In the genomic region with DNA sequence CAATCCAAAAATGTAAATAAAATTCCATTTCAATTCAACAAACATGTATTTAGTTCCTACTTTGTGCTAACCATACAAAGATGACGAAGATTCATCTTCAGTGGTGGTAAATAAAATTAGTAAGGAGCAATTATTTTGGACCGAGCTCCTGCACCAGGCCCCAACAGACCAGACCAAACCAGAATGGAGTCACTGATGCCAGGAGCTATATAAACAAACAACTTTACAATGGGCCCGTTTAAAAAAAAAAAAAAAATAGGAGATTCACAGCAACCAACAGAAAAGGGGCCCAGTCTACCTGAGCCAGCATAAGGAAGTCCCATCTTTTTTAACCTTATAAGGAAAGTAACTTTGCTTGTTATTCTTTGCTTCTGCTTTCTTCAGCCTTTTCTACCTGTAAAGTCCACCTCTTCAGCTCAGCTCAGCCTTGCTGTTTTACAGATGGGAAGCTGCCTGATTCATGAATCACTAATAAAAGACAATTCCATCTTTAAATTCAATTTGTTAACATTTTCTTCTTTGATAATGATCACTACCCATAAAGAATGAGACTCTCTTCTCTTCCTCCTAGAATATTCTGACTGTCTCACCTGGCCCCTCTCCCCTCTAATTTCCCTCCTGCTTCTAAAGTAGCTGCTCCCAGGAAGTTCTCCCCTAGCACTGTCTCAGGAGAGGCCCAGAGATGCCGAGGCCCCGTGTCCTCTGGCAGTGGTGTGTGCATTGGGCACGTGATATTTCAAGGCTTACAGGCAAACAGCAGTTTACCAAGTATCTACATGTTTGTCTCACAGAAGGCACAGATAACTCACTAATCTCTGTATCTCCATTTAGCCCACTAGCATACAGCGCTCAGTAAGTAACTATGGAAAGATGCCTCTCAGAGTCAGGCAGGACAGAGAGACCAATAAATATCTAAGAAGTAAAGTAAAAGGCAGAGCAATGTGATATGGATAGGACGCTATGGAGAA, we compare ENCODE assay signal across 13 cellular contexts. TPM values are rescaled to one million over a fixed set of nuclear protein-coding genes. Genes with fewer than 3 reads are reported as not detected.
A peak's percentile ranks its signal among the peaks of the same experiment; 100 is the strongest.
DNase-seq lines count a peak whose midpoint lies in the region; ATAC-seq and TF ChIP-seq lines count a peak whose summit lies in the region.
"Had no signal": no experiment of that assay in that cellular context is flagged by ENCODE, and none has a peak within 500 bp of the region (broad histone marks: within the 10 kb centered on the region; RNA-seq: fewer than 3 reads in every experiment).

No MANE protein-coding gene starts in this region.

- DNase-seq in activated naive CD8-positive, alpha-beta T cell treated with anti-CD3 and anti-CD28 coated beads, Interleukin-2, amount 50 U/mL, for 24 hours = no peak
- no peak for DNase-seq in activated naive CD8-positive, alpha-beta T cell treated with anti-CD3 and anti-CD28 coated beads for 36 hours
- DNase-seq in right atrium auricular region (ENCODE audit: low spot score) = no peak
- no peak for DNase-seq in type B pancreatic cell (ENCODE audit: extremely low spot score, unreplicated experiment)
- no peak for DNase-seq in osteocyte (ENCODE audit: extremely low spot score, unreplicated experiment)
- DNase-seq: substantia nigra, T-helper 9 cell had no signal

- peak overlapping the region; percentile 64 for H3K27ac ChIP-seq in VCaP
- H3K27ac ChIP-seq in right atrium auricular region = peak overlapping the region; percentile 55 to 79

- no peaks in the 10 kb centered on the region for H3K36me3 ChIP-seq in right atrium auricular region

- peaks cover 2% of the 10 kb centered on the region for H3K27me3 Mint-ChIP-seq in activated naive CD8-positive, alpha-beta T cell treated with anti-CD3 and anti-CD28 coated beads, Interleukin-2, amount 50 U/mL, for 24 hours
- no peaks in the 10 kb centered on the region for H3K27me3 Mint-ChIP-seq in activated naive CD8-positive, alpha-beta T cell treated with anti-CD3 and anti-CD28 coated beads for 36 hours
- no peaks in the 10 kb centered on the region for H3K27me3 Mint-ChIP-seq in type B pancreatic cell
- no peaks in the 10 kb centered on the region for H3K27me3 Mint-ChIP-seq in osteocyte (ENCODE audit: unreplicated experiment)
- H3K27me3 Mint-ChIP-seq: activated naive CD8-positive, alpha-beta T cell had no signal

- peaks cover 3% of the 10 kb centered on the region for H3K36me3 Mint-ChIP-seq in activated naive CD8-positive, alpha-beta T cell treated with anti-CD3 and anti-CD28 coated beads, Interleukin-2, amount 50 U/mL, for 24 hours (ENCODE audit: low read depth)
- H3K36me3 Mint-ChIP-seq in activated naive CD8-positive, alpha-beta T cell treated with anti-CD3 and anti-CD28 coated beads for 36 hours = peaks cover 6% of the 10 kb centered on the region
- H3K36me3 Mint-ChIP-seq in type B pancreatic cell (peaks cover 8% of the 10 kb centered on the region), osteocyte (ENCODE audit: unreplicated experiment) (no peaks in the 10 kb centered on the region)

- no peaks in the 10 kb centered on the region for H3K9me3 Mint-ChIP-seq in activated naive CD8-positive, alpha-beta T cell treated with anti-CD3 and anti-CD28 coated beads, Interleukin-2, amount 50 U/mL, for 24 hours
- H3K9me3 Mint-ChIP-seq in activated naive CD8-positive, alpha-beta T cell treated with anti-CD3 and anti-CD28 coated beads for 36 hours = no peaks in the 10 kb centered on the region
- H3K9me3 Mint-ChIP-seq in type B pancreatic cell (peaks cover 4% of the 10 kb centered on the region), osteocyte (ENCODE audit: unreplicated experiment) (no peaks in the 10 kb centered on the region)

- no peak overlapping the region for H3K4me3 ChIP-seq in right atrium auricular region
- H3K4me3 ChIP-seq: BLaER1 treated with 17β-estradiol and CSF1 and Interleukin-3, amounts not matched to agents 10 nM and 100 nM had no signal

- H3K4me3 Mint-ChIP-seq in activated naive CD8-positive, alpha-beta T cell treated with anti-CD3 and anti-CD28 coated beads, Interleukin-2, amount 50 U/mL, for 24 hours = no peak overlapping the region
- H3K4me3 Mint-ChIP-seq in activated naive CD8-positive, alpha-beta T cell treated with anti-CD3 and anti-CD28 coated beads for 36 hours = no peak overlapping the region
- H3K4me3 Mint-ChIP-seq in type B pancreatic cell = peak overlapping the region; percentile 69
- no peak overlapping the region for H3K4me3 Mint-ChIP-seq in osteocyte (ENCODE audit: unreplicated experiment)
- H3K4me3 Mint-ChIP-seq: activated naive CD8-positive, alpha-beta T cell had no signal

- ATAC-seq in activated naive CD8-positive, alpha-beta T cell treated with anti-CD3 and anti-CD28 coated beads, Interleukin-2, amount 50 U/mL, for 24 hours = no peak
- ATAC-seq in HG03095 (IDR thresholded peaks at IDR 0.05; ENCODE audit: unreplicated experiment) (no peak), GM21528 (IDR thresholded peaks at IDR 0.05; ENCODE audit: low FRiP score, unreplicated experiment) (no peak)
- ATAC-seq: HCT116 had no signal

- H3K27ac Mint-ChIP-seq in activated naive CD8-positive, alpha-beta T cell treated with anti-CD3 and anti-CD28 coated beads, Interleukin-2, amount 50 U/mL, for 24 hours = peak overlapping the region; percentile 9
- no peak overlapping the region for H3K27ac Mint-ChIP-seq in activated naive CD8-positive, alpha-beta T cell treated with anti-CD3 and anti-CD28 coated beads for 36 hours
- H3K27ac Mint-ChIP-seq in type B pancreatic cell (peak overlapping the region; percentile 96), osteocyte (ENCODE audit: unreplicated experiment) (no peak overlapping the region)
- H3K27ac Mint-ChIP-seq: activated naive CD8-positive, alpha-beta T cell had no signal

- no peaks in the 10 kb centered on the region for H3K27me3 ChIP-seq in right atrium auricular region
- H3K27me3 ChIP-seq: BLaER1 treated with 17β-estradiol and CSF1 and Interleukin-3, amounts not matched to agents 10 nM and 100 nM had no signal

- H3K9me3 ChIP-seq in right atrium auricular region = no peaks in the 10 kb centered on the region
- H3K9me3 ChIP-seq: BLaER1 treated with 17β-estradiol and CSF1 and Interleukin-3, amounts not matched to agents 10 nM and 100 nM had no signal

- TF ChIP-seq CTCF in VCaP (conservative IDR thresholded peaks at IDR 0.05) = no peak
- no peak for TF ChIP-seq CTCF in right atrium auricular region (IDR thresholded peaks at IDR 0.05)
- TF ChIP-seq CTCF in type B pancreatic cell (conservative IDR thresholded peaks at IDR 0.05) = no peak
- TF ChIP-seq CTCF in osteocyte (IDR thresholded peaks at IDR 0.05) = no peak

- peaks cover 58% of the 10 kb centered on the region for H3K4me1 Mint-ChIP-seq in activated naive CD8-positive, alpha-beta T cell treated with anti-CD3 and anti-CD28 coated beads, Interleukin-2, amount 50 U/mL, for 24 hours
- peaks cover 21% of the 10 kb centered on the region for H3K4me1 Mint-ChIP-seq in activated naive CD8-positive, alpha-beta T cell treated with anti-CD3 and anti-CD28 coated beads for 36 hours
- H3K4me1 Mint-ChIP-seq in type B pancreatic cell (ENCODE audit: unreplicated experiment) (peaks cover 46% of the 10 kb centered on the region), osteocyte (ENCODE audit: unreplicated experiment) (peaks cover 25% of the 10 kb centered on the region)

- peaks cover 0 to 65% of the 10 kb centered on the region in 2 donors for H3K4me1 ChIP-seq in right atrium auricular region

RNA-seq across cellular contexts. Expression of a gene that starts 8.4 kb away (rescaled TPM):
- total RNA-seq in activated naive CD8-positive, alpha-beta T cell treated with anti-CD3 and anti-CD28 coated beads for 36 hours = 1 to 10 TPM; 4.5 to 5.1 TPM
- total RNA-seq in right atrium auricular region (1 to 10 TPM; 5.0 to 7.0 TPM), type B pancreatic cell (ENCODE audit: low replicate concordance) (83.3 and 116 TPM in 2 replicates), osteocyte (6.5 and 6.6 TPM in 2 replicates)

Comparison
In these comparisons a context has a peak if more than half of its experiments do, and no peak if none do; other contexts are left out.
1. H3K27ac Mint-ChIP-seq: peak in activated naive CD8-positive, alpha-beta T cell treated with anti-CD3 and anti-CD28 coated beads, Interleukin-2, amount 50 U/mL, for 24 hours (single experiment) and type B pancreatic cell (single experiment); none in activated naive CD8-positive, alpha-beta T cell treated with anti-CD3 and anti-CD28 coated beads for 36 hours (single experiment) and osteocyte (single experiment).
2. RNA of a gene that starts 8.4 kb away (total RNA-seq): 83.3 to 116 TPM in type B pancreatic cell; 5.0 to 7.0 TPM in right atrium auricular region, 6.5 to 6.6 TPM in osteocyte and 4.5 to 5.1 TPM in activated naive CD8-positive, alpha-beta T cell treated with anti-CD3 and anti-CD28 coated beads for 36 hours; every median in the first group is over 10 times any median in the second.